ENCODE assay signal across 17 cellular contexts in the genomic region with DNA sequence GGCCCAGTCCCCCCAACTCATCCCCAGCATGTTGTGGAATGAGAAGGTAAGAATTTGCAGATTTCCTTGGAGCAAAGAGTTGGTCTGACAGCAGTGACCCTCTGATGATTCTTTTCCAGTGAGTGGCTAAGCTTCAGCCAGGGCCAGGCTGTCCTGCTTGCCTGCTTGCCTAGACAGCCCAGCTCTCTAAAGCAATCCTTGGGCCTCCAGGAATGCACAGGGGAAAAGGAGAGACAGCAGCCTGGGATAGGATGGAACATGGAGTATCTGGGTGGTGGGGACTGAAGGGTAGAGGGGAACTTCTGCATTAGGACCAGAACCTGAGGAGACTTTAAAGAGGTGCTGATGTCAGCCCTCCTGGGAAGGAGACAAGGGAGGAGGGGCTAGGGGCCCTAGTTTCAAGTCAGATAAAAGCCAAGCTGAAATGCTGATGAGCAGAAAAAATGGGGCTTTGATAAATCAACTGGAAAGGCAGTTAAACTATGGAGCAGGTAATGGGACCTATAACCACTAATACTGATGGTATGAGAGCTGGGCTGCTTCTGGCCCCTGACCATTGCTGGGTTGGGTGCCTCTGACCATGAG. TPM values are rescaled to one million over a fixed set of nuclear protein-coding genes. Genes with fewer than 3 reads are reported as not detected.
DNase-seq lines count a peak whose midpoint lies in the region; ATAC-seq and TF ChIP-seq lines count a peak whose summit lies in the region.
"Had no signal": no experiment of that assay in that cellular context is flagged by ENCODE, and none has a peak within 500 bp of the region (broad histone marks: within the 10 kb centered on the region; RNA-seq: fewer than 3 reads in every experiment).

No MANE protein-coding gene starts in this region.

- POLR2A ChIA-PET in Panc1 (lab: Charles Lee) = interaction anchor here (0.5 to 2.1 kb wide), 4 partner anchors 11 to 1826 kb away, joined by 3 to 9 read pairs (median 6); a partner anchor contains a TSS

- in situ Hi-C loops in Panc1 (cut with HindIII; ENCODE audit: low pct_unique_long_range_greater_than_20kb, low sequenced_read_pairs) = no loop called here

- TF ChIP-seq CTCF in Panc1 (IDR thresholded peaks at IDR 0.05) = no peak
- TF ChIP-seq CTCF in fibroblast of lung (conservative IDR thresholded peaks at IDR 0.05 in 1 of 2, IDR thresholded peaks at IDR 0.05 in 1 of 2; ENCODE audit: low read depth in 1 of 2, low read length in 2 of 2) = no peak

- H3K27ac ChIP-seq in Panc1 (ENCODE audit: low read length) (peak overlapping the region; percentile 99), fibroblast of lung (ENCODE audit: insufficient read depth, low read length) (no peak overlapping the region), caudate nucleus (ENCODE audit: low read depth, low read length) (no peak overlapping the region)
- H3K27ac ChIP-seq: heart left ventricle had no signal

- H3K4me3 Mint-ChIP-seq in activated naive CD4-positive, alpha-beta T cell treated with anti-CD3 and anti-CD28 coated beads for 36 hours = peak overlapping the region; percentile 89
- no peak overlapping the region for H3K4me3 Mint-ChIP-seq in activated naive CD4-positive, alpha-beta T cell treated with anti-CD3 and anti-CD28 coated beads, Interleukin-2, amount 10 ng/mL, durations not matched to agents 7 days and 5 days
- H3K4me3 Mint-ChIP-seq in stimulated activated effector memory CD8-positive, alpha-beta T cell treated with anti-CD3 and anti-CD28 coated beads, Interleukin-12 subunit alpha, Interleukin-12 subunit beta, amount 100 ng/mL, for 72 hours = peak overlapping the region; percentile 94
- H3K4me3 Mint-ChIP-seq: HFFc6 had no signal

- intact Hi-C loops in activated naive CD4-positive, alpha-beta T cell treated with anti-CD3 and anti-CD28 coated beads for 36 hours (cut with micrococcal nuclease) = no loop called here
- intact Hi-C loops in Panc1 (cut with micrococcal nuclease; ENCODE audit: unreplicated experiment) = loop anchor here (5.0 kb wide), 1 partner anchor 938 kb away; no protein-coding TSS in a partner anchor

- H3K9me3 ChIP-seq in Panc1 (ENCODE audit: control insufficient read depth, insufficient read depth, low read depth, low read length) (no peaks in the 10 kb centered on the region), fibroblast of lung (ENCODE audit: control insufficient read depth, insufficient read depth, low read depth, low read length) (no peaks in the 10 kb centered on the region)

- H3K36me3 ChIP-seq in Panc1 (ENCODE audit: control insufficient read depth, insufficient read depth, low read length) (peaks cover 2% of the 10 kb centered on the region), fibroblast of lung (ENCODE audit: control insufficient read depth, insufficient read depth, low read length) (peaks cover 6% of the 10 kb centered on the region)
- H3K36me3 ChIP-seq: heart left ventricle had no signal

- no peaks in the 10 kb centered on the region for H4K20me1 ChIP-seq in fibroblast of lung (ENCODE audit: control insufficient read depth, extremely low read depth, insufficient read depth, low read length)

- no peaks in the 10 kb centered on the region for H3K9me3 Mint-ChIP-seq in activated naive CD4-positive, alpha-beta T cell treated with anti-CD3 and anti-CD28 coated beads for 36 hours
- H3K9me3 Mint-ChIP-seq in activated naive CD4-positive, alpha-beta T cell treated with anti-CD3 and anti-CD28 coated beads, Interleukin-2, amount 10 ng/mL, durations not matched to agents 7 days and 5 days = no peaks in the 10 kb centered on the region
- no peaks in the 10 kb centered on the region for H3K9me3 Mint-ChIP-seq in stimulated activated effector memory CD8-positive, alpha-beta T cell treated with anti-CD3 and anti-CD28 coated beads, Interleukin-12 subunit alpha, Interleukin-12 subunit beta, amount 100 ng/mL, for 72 hours
- H3K9me3 Mint-ChIP-seq: HFFc6 had no signal

- peaks cover 28% of the 10 kb centered on the region for H3K4me1 Mint-ChIP-seq in activated naive CD4-positive, alpha-beta T cell treated with anti-CD3 and anti-CD28 coated beads for 36 hours (ENCODE audit: low read depth)
- peaks cover 44% of the 10 kb centered on the region for H3K4me1 Mint-ChIP-seq in activated naive CD4-positive, alpha-beta T cell treated with anti-CD3 and anti-CD28 coated beads, Interleukin-2, amount 10 ng/mL, durations not matched to agents 7 days and 5 days
- peaks cover 48% of the 10 kb centered on the region for H3K4me1 Mint-ChIP-seq in stimulated activated effector memory CD8-positive, alpha-beta T cell treated with anti-CD3 and anti-CD28 coated beads, Interleukin-12 subunit alpha, Interleukin-12 subunit beta, amount 100 ng/mL, for 72 hours

- BruUV-seq in Panc1 (replicated peaks; lab: Mats Ljungman, UMichigan) = no TSS peak

- H3K27me3 Mint-ChIP-seq in activated naive CD4-positive, alpha-beta T cell treated with anti-CD3 and anti-CD28 coated beads for 36 hours (ENCODE audit: low read depth) = peaks cover 70% of the 10 kb centered on the region
- peaks cover 100% of the 10 kb centered on the region for H3K27me3 Mint-ChIP-seq in activated naive CD4-positive, alpha-beta T cell treated with anti-CD3 and anti-CD28 coated beads, Interleukin-2, amount 10 ng/mL, durations not matched to agents 7 days and 5 days

- ATAC-seq in Panc1 = no peak
- ATAC-seq in stimulated activated effector memory CD8-positive, alpha-beta T cell treated with anti-CD3 and anti-CD28 coated beads, Interleukin-12 subunit alpha, Interleukin-12 subunit beta, amount 100 ng/mL, for 72 hours = no peak
- no peak for ATAC-seq in HG02678 (IDR thresholded peaks at IDR 0.05; ENCODE audit: unreplicated experiment)
- ATAC-seq: heart left ventricle had no signal

- no peak overlapping the region for H2AFZ ChIP-seq in fibroblast of lung (ENCODE audit: low read length)

- H3K9ac ChIP-seq in fibroblast of lung (ENCODE audit: insufficient read depth, low read length) = no peak overlapping the region

- H3K4me3 ChIP-seq in Panc1 (ENCODE audit: low read depth in 2 of 2, low read length in 2 of 2) = peak overlapping the region; percentile 68 to 71
- peak overlapping the region in 1 of 4 experiments; percentile 80 for H3K4me3 ChIP-seq in fibroblast of lung (replicated peaks in 1 of 4; ENCODE audit: control extremely low read depth in 1 of 4, insufficient read depth in 1 of 4, low read depth in 3 of 4, low read length in 4 of 4)

- CTCF ChIA-PET in activated naive CD4-positive, alpha-beta T cell treated with anti-CD3 and anti-CD28 coated beads for 36 hours (lab: Charles Lee) = interaction anchor here (0.6 to 3.3 kb wide), 5 partner anchors 7 to 188 kb away, joined by 3 to 15 read pairs (median 5); a partner anchor contains a TSS
- CTCF ChIA-PET in activated naive CD4-positive, alpha-beta T cell treated with anti-CD3 and anti-CD28 coated beads, Interleukin-2, amount 10 ng/mL, durations not matched to agents 7 days and 5 days (lab: Charles Lee) = interaction anchor here (1.1 to 1.7 kb wide), 3 partner anchors 9 to 28 kb away, joined by 3 to 8 read pairs (median 5); a partner anchor contains a TSS
- CTCF ChIA-PET in Panc1 (lab: Charles Lee) = interaction anchor here (1.4 kb wide), 1 partner anchor 14 kb away, joined by 4 read pairs; no protein-coding TSS in a partner anchor

- no peaks in the 10 kb centered on the region for H3K36me3 Mint-ChIP-seq in activated naive CD4-positive, alpha-beta T cell treated with anti-CD3 and anti-CD28 coated beads for 36 hours (ENCODE audit: low read depth)
- H3K36me3 Mint-ChIP-seq in activated naive CD4-positive, alpha-beta T cell treated with anti-CD3 and anti-CD28 coated beads, Interleukin-2, amount 10 ng/mL, durations not matched to agents 7 days and 5 days = no peaks in the 10 kb centered on the region
- H3K36me3 Mint-ChIP-seq in stimulated activated effector memory CD8-positive, alpha-beta T cell treated with anti-CD3 and anti-CD28 coated beads, Interleukin-12 subunit alpha, Interleukin-12 subunit beta, amount 100 ng/mL, for 72 hours = peaks cover 18% of the 10 kb centered on the region

- DNase-seq in activated naive CD4-positive, alpha-beta T cell treated with anti-CD3 and anti-CD28 coated beads for 36 hours = no peak
- DNase-seq in activated naive CD4-positive, alpha-beta T cell treated with anti-CD3 and anti-CD28 coated beads, Interleukin-2, amount 10 ng/mL, durations not matched to agents 7 days and 5 days = no peak
- DNase-seq in Panc1 (ENCODE audit: low read depth, low spot score) = no peak
- no peak for DNase-seq in fibroblast of lung (ENCODE audit: low read depth in 2 of 2)
- DNase-seq in stimulated activated effector memory CD8-positive, alpha-beta T cell treated with anti-CD3 and anti-CD28 coated beads, Interleukin-12 subunit alpha, Interleukin-12 subunit beta, amount 100 ng/mL, for 72 hours (ENCODE audit: low spot score in 2 of 2) = no peak
- DNase-seq in NCI-H510A treated with DMSO at 0.1 percent for 48 hours (lab: John Stamatoyannopoulos, UW) = no peak
- DNase-seq in caudate nucleus (lab: John Stamatoyannopoulos, UW) = no peak
- DNase-seq: activated CD8-positive, alpha-beta memory T cell treated with anti-CD3 and anti-CD28 coated beads, Interleukin-2, amount 50 U/mL, for 4 hours; effector memory CD4-positive, alpha-beta T cell; heart left ventricle; HFFc6; NCI-H1092 treated with DMSO at 0.1 percent for 48 hours; T-helper 9 cell had no signal

- peaks cover 24% of the 10 kb centered on the region for H3K79me2 ChIP-seq in fibroblast of lung (ENCODE audit: control insufficient read depth, insufficient read depth, low read length)

- peak overlapping the region; percentile 94 for H3K4me2 ChIP-seq in fibroblast of lung (ENCODE audit: extremely low read depth, insufficient read depth, low read length)

- peaks cover 57% of the 10 kb centered on the region for H3K4me1 ChIP-seq in Panc1 (ENCODE audit: control insufficient read depth, insufficient read depth, low read length)
- peaks cover 15% of the 10 kb centered on the region for H3K4me1 ChIP-seq in fibroblast of lung (ENCODE audit: control insufficient read depth, extremely low read depth, insufficient read depth, low read length)

- H3K27me3 ChIP-seq in Panc1 (ENCODE audit: control insufficient read depth, insufficient read depth, low read length) (no peaks in the 10 kb centered on the region), fibroblast of lung (ENCODE audit: control insufficient read depth, insufficient read depth, low read length) (peaks cover 2% of the 10 kb centered on the region)

- H3K27ac Mint-ChIP-seq in activated naive CD4-positive, alpha-beta T cell treated with anti-CD3 and anti-CD28 coated beads for 36 hours = no peak overlapping the region
- no peak overlapping the region for H3K27ac Mint-ChIP-seq in activated naive CD4-positive, alpha-beta T cell treated with anti-CD3 and anti-CD28 coated beads, Interleukin-2, amount 10 ng/mL, durations not matched to agents 7 days and 5 days
- peak overlapping the region; percentile 21 for H3K27ac Mint-ChIP-seq in stimulated activated effector memory CD8-positive, alpha-beta T cell treated with anti-CD3 and anti-CD28 coated beads, Interleukin-12 subunit alpha, Interleukin-12 subunit beta, amount 100 ng/mL, for 72 hours
- H3K27ac Mint-ChIP-seq: HFFc6 had no signal

RNA-seq across cellular contexts. Expression of a gene that starts 1.8 kb away (rescaled TPM):
- total RNA-seq in activated naive CD4-positive, alpha-beta T cell treated with anti-CD3 and anti-CD28 coated beads for 36 hours = under 1 TPM in 1 of 2 experiments, not detected in 1; 0.29 TPM
- 44.0 TPM for total RNA-seq in Panc1 (2021; ENCODE audit: unreplicated experiment)
- polyA plus RNA-seq in Panc1 (2012; ENCODE audit: insufficient read length) = 36.5 TPM
- 6.4 and 7.4 TPM in 2 replicates for total RNA-seq in fibroblast of lung
- polyA plus RNA-seq in fibroblast of lung = 11.8 and 12.7 TPM in 2 replicates
- 14.5 and 15.9 TPM in 2 replicates for polyA plus RNA-seq in fibroblast of lung (2012)
- 2.6 and 3.3 TPM in 2 replicates for polyA minus RNA-seq in fibroblast of lung (ENCODE audit: low replicate concordance)
- total RNA-seq: astrocyte, HFFc6 had no signal
- polyA plus RNA-seq: BJ had no signal

RNA-seq across cellular contexts. Expression of a gene that starts 4.2 kb away (rescaled TPM):
- not detected for total RNA-seq in activated naive CD4-positive, alpha-beta T cell treated with anti-CD3 and anti-CD28 coated beads for 36 hours
- 196 TPM for total RNA-seq in Panc1 (2021; ENCODE audit: unreplicated experiment)
- polyA plus RNA-seq in Panc1 (2012; ENCODE audit: insufficient read length) = 167 TPM
- total RNA-seq in fibroblast of lung = 10.5 and 16.2 TPM in 2 replicates
- 28.9 and 42.1 TPM in 2 replicates for polyA plus RNA-seq in fibroblast of lung
- 36.4 and 58.8 TPM in 2 replicates for polyA plus RNA-seq in fibroblast of lung (2012)
- 33.2 and 59.3 TPM in 2 replicates for polyA minus RNA-seq in fibroblast of lung (ENCODE audit: low replicate concordance)
- total RNA-seq: astrocyte, HFFc6 had no signal
- polyA plus RNA-seq: BJ had no signal

RNA-seq across cellular contexts. Expression of a gene that starts 6.1 kb away (rescaled TPM):
- not detected for total RNA-seq in activated naive CD4-positive, alpha-beta T cell treated with anti-CD3 and anti-CD28 coated beads for 36 hours
- total RNA-seq in Panc1 (2021; ENCODE audit: unreplicated experiment) = 45.9 TPM
- 47.8 TPM for polyA plus RNA-seq in Panc1 (2012; ENCODE audit: insufficient read length)
- total RNA-seq in fibroblast of lung = 0.33 and 0.51 TPM in 2 replicates
- 1.4 and 2.0 TPM in 2 replicates for polyA plus RNA-seq in fibroblast of lung
- 2.0 and 2.4 TPM in 2 replicates for polyA plus RNA-seq in fibroblast of lung (2012)
- 0.90 and 0.93 TPM in 2 replicates for polyA minus RNA-seq in fibroblast of lung (ENCODE audit: low replicate concordance)
- total RNA-seq: astrocyte, heart left ventricle, HFFc6, lung microvascular endothelial cell had no signal
- polyA plus RNA-seq: BJ, heart left ventricle had no signal

RNA-seq across cellular contexts. Expression of a gene that starts 15.4 kb away (rescaled TPM):
- not detected for total RNA-seq in activated naive CD4-positive, alpha-beta T cell treated with anti-CD3 and anti-CD28 coated beads for 36 hours
- total RNA-seq in Panc1 (2021; ENCODE audit: unreplicated experiment) (67.2 TPM), fibroblast of lung (1.0 and 2.1 TPM in 2 replicates)
- polyA plus RNA-seq in Panc1 (2012; ENCODE audit: insufficient read length) = 64.4 TPM
- polyA plus RNA-seq in fibroblast of lung = 9.4 and 17.2 TPM in 2 replicates
- polyA plus RNA-seq in fibroblast of lung (2012) = 24.6 and 41.8 TPM in 2 replicates
- polyA minus RNA-seq in fibroblast of lung (ENCODE audit: low replicate concordance) = 3.8 and 5.5 TPM in 2 replicates
- total RNA-seq: astrocyte, HFFc6, lung microvascular endothelial cell had no signal
- polyA plus RNA-seq: BJ had no signal

RNA-seq across cellular contexts. Expression of a gene that starts 17.1 kb away (rescaled TPM):
- 1 to 10 TPM; 6.7 to 6.9 TPM for total RNA-seq in activated naive CD4-positive, alpha-beta T cell treated with anti-CD3 and anti-CD28 coated beads for 36 hours
- total RNA-seq in Panc1 (2021; ENCODE audit: unreplicated experiment) (65.9 TPM), fibroblast of lung (not detected in 2 replicates)
- 83.0 TPM for polyA plus RNA-seq in Panc1 (2012; ENCODE audit: insufficient read length)
- 0.06 TPM in 1 of 2 replicates, not detected in the other for polyA plus RNA-seq in fibroblast of lung
- not detected in 2 replicates for polyA plus RNA-seq in fibroblast of lung (2012)
- polyA minus RNA-seq in fibroblast of lung (ENCODE audit: low replicate concordance) = not detected in 2 replicates
- total RNA-seq: heart left ventricle, HFFc6, lung microvascular endothelial cell had no signal
- polyA plus RNA-seq: BJ, heart left ventricle had no signal

Comparison
In these comparisons a context has a peak if more than half of its experiments do, and no peak if none do; other contexts are left out.
1. RNA of a gene that starts 4.2 kb away (total RNA-seq): 196 TPM in Panc1 (single experiment) and 10.5 to 16.2 TPM in fibroblast of lung; not detected in activated naive CD4-positive, alpha-beta T cell treated with anti-CD3 and anti-CD28 coated beads for 36 hours; every median in the first group is over 10 times any median in the second.
2. RNA of a gene that starts 6.1 kb away (total RNA-seq): 45.9 TPM in Panc1 (single experiment); 0.33 to 0.51 TPM in fibroblast of lung and not detected in activated naive CD4-positive, alpha-beta T cell treated with anti-CD3 and anti-CD28 coated beads for 36 hours; every median in the first group is over 10 times any median in the second.